In genomic region chr4:3204021-3204431, GRCh38 we compare ENCODE assay signal across 11 cellular contexts. TPM values are rescaled to one million over a fixed set of nuclear protein-coding genes. Genes with fewer than 3 reads are reported as not detected.
A peak's percentile ranks its signal among the peaks of the same experiment; 100 is the strongest.
DNase-seq lines count a peak whose midpoint lies in the region; ATAC-seq, FAIRE-seq and TF ChIP-seq lines count a peak whose summit lies in the region.
"Had no signal": no experiment of that assay in that cellular context is flagged by ENCODE, and none has a peak within 500 bp of the region (broad histone marks: within the 10 kb centered on the region; RNA-seq: fewer than 3 reads in every experiment).

No MANE protein-coding gene starts in this region.

- no peak for ATAC-seq in activated T-cell treated with anti-CD3 and anti-CD28 coated beads, Interleukin-2, amount 50 U/mL, for 72 hours (replicated peaks in 1 of 2)
- ATAC-seq in mucosa of descending colon (peak; percentile 28), GM19395 (IDR thresholded peaks at IDR 0.05; ENCODE audit: unreplicated experiment) (no peak)

- CTCF ChIA-PET in HEK293T (lab: Yijun Ruan, JAX) = interaction anchor here (1.2 kb wide), 1 partner anchor 13 kb away, joined by 3 read pairs; no protein-coding TSS in a partner anchor

- no peaks in the 10 kb centered on the region for H3K9me3 Mint-ChIP-seq in activated T-cell treated with anti-CD3 and anti-CD28 coated beads, Interleukin-2, amount 50 U/mL, for 72 hours

- H3K4me3 ChIP-seq in mucosa of descending colon (no peak overlapping the region), vagina (peak overlapping the region in 1 of 2 donors; percentile 8)

- POLR2A ChIA-PET in HEK293T (lab: Yijun Ruan, JAX) = no interaction called here

- peaks cover 10% of the 10 kb centered on the region for H3K4me1 ChIP-seq in mucosa of descending colon (ENCODE audit: low read depth)
- peaks cover 48% of the 10 kb centered on the region for H3K4me1 ChIP-seq in vagina

- no peak for TF ChIP-seq POLR2A in vagina (IDR thresholded peaks at IDR 0.05)

- H3K36me3 Mint-ChIP-seq in activated T-cell treated with anti-CD3 and anti-CD28 coated beads, Interleukin-2, amount 50 U/mL, for 72 hours (ENCODE audit: insufficient read depth in 2 of 2) = peaks cover 5 to 22% of the 10 kb centered on the region in 2 donors

- peak overlapping the region; percentile 62 for H3K27ac Mint-ChIP-seq in activated T-cell treated with anti-CD3 and anti-CD28 coated beads, Interleukin-2, amount 50 U/mL, for 72 hours

- intact Hi-C loops in mucosa of descending colon (cut with DNase I, micrococcal nuclease) = no loop called here
- intact Hi-C loops in vagina (cut with DNase I) = loop anchor here (10.0 kb wide), 1 partner anchor 91 kb away; the partner anchor contains the start of gene RGS12

- no peak for FAIRE-seq in HTR-8/SVneo (lab: Jason Lieb, UNC)
- FAIRE-seq: islet of Langerhans had no signal

- peak overlapping the region; percentile 65 for H3K27ac ChIP-seq in vagina

- H3K36me3 ChIP-seq in mucosa of descending colon (ENCODE audit: low read depth) = peaks cover 7% of the 10 kb centered on the region
- peaks cover 0 to 26% of the 10 kb centered on the region in 2 donors for H3K36me3 ChIP-seq in vagina

- no peaks in the 10 kb centered on the region for H3K9me3 ChIP-seq in mucosa of descending colon
- H3K9me3 ChIP-seq in vagina = no peaks in the 10 kb centered on the region

- DNase-seq in activated T-cell treated with anti-CD3 and anti-CD28 coated beads, Interleukin-2, amount 50 U/mL, for 72 hours = no peak
- no peak for DNase-seq in activated T-cell treated with anti-CD3 and anti-CD28 coated beads, Interleukin-2, amount 50 U/mL, for 48 hours
- DNase-seq in fibroblast of gingiva (ENCODE audit: low read depth) (peak; percentile 75), mucosa of descending colon (no peak), vagina (ENCODE audit: extremely low spot score in 2 of 2) (peak in 1 of 2 donors; percentile 94), HEK293T (ENCODE audit: extremely low spot score) (no peak), HTR-8/SVneo (ENCODE audit: insufficient read length, low spot score) (no peak)
- DNase-seq: T1000 had no signal

- TF ChIP-seq CTCF in mucosa of descending colon (IDR thresholded peaks at IDR 0.05) = no peak
- TF ChIP-seq CTCF in vagina (IDR thresholded peaks at IDR 0.05) = no peak

- H3K27me3 Mint-ChIP-seq in activated T-cell treated with anti-CD3 and anti-CD28 coated beads, Interleukin-2, amount 50 U/mL, for 72 hours (ENCODE audit: low read depth) = no peaks in the 10 kb centered on the region

- no peak overlapping the region for H3K4me3 Mint-ChIP-seq in activated T-cell treated with anti-CD3 and anti-CD28 coated beads, Interleukin-2, amount 50 U/mL, for 72 hours

- H3K4me1 Mint-ChIP-seq in activated T-cell treated with anti-CD3 and anti-CD28 coated beads, Interleukin-2, amount 50 U/mL, for 72 hours (ENCODE audit: low read depth) = peaks cover 35% of the 10 kb centered on the region

- no peaks in the 10 kb centered on the region for H3K27me3 ChIP-seq in vagina

TF ChIP-seq in HEK293T, 16 proteins besides CTCF, POLR2A, EP300 and RAD21:
- TF ChIP-seq TARDBP (IDR thresholded peaks at IDR 0.05) = no peak
TF ChIP-seq in HEK293T: peak in this region for 0.

RNA-seq across cellular contexts. Expression of gene MSANTD1, which starts 44.9 kb away (rescaled TPM):
- total RNA-seq in activated T-cell treated with anti-CD3 and anti-CD28 coated beads, Interleukin-2, amount 50 U/mL, for 72 hours = 1 to 10 TPM; 2.4 to 2.5 TPM
- total RNA-seq in mucosa of descending colon (1 to 10 TPM in 1 of 3 donors, under 1 TPM in 2; 0.58 to 1.3 (median 0.69) TPM), vagina (0.49 TPM)
- total RNA-seq: HT1080 had no signal
